20 cellular contexts compared by ENCODE assay signal in genomic region chr16:11880047-11880446, GRCh38. TPM values are rescaled to one million over a fixed set of nuclear protein-coding genes. Genes with fewer than 3 reads are reported as not detected.
DNase-seq lines count a peak whose midpoint lies in the region; ATAC-seq and TF ChIP-seq lines count a peak whose summit lies in the region.
"Had no signal": no experiment of that assay in that cellular context is flagged by ENCODE, and none has a peak within 500 bp of the region (broad histone marks: within the 10 kb centered on the region; RNA-seq: fewer than 3 reads in every experiment).

No MANE protein-coding gene starts in this region.

- H3K36me3 ChIP-seq in OCI-LY7 (ENCODE audit: insufficient read depth, low read length), result peaks cover 95% of the 10 kb centered on the region
- H3K36me3 ChIP-seq in trophoblast cell (ENCODE audit: control insufficient read depth in 1 of 2, insufficient read depth in 2 of 2, low read length in 2 of 2), result peaks cover 35 to 40% of the 10 kb centered on the region in 2 experiments
- peaks cover 3 to 100% (median 84%) of the 10 kb centered on the region in 6 donors for H3K36me3 ChIP-seq in spleen

- H3K36me3 Mint-ChIP-seq in T-helper 1 cell treated with Interleukin-12 subunit alpha and Interleukin-12 subunit beta and Interleukin-4 antibody, amounts not matched to agents 30 μg/mL and 1 μg/mL, for 36 hours (ENCODE audit: low read depth), result peaks cover 23% of the 10 kb centered on the region
- peaks cover 86% of the 10 kb centered on the region for H3K36me3 Mint-ChIP-seq in CD4-positive, alpha-beta T cell (ENCODE audit: low read depth)

- H4K8ac ChIP-seq in trophoblast cell (ENCODE audit: low read depth, low read length), result no peak overlapping the region

- no peak overlapping the region for H3K18ac ChIP-seq in trophoblast cell (ENCODE audit: low read length)

- H2AK5ac ChIP-seq in trophoblast cell (ENCODE audit: low read length), result no peak overlapping the region

- intact Hi-C loops in CD4-positive, alpha-beta T cell (cut with DNase I, micrococcal nuclease), result loop anchor here in 1 of 2 experiments (10.0 kb wide), 1 partner anchor 185 kb away; no protein-coding TSS in a partner anchor
- intact Hi-C loops in OCI-LY7 (cut with micrococcal nuclease; ENCODE audit: unreplicated experiment), result no loop called here
- intact Hi-C loops in spleen (cut with DNase I; ENCODE audit: low total_unique reads), result no loop called here

- H3K27me3 ChIP-seq in CD4-positive, alpha-beta T cell (ENCODE audit: control insufficient read depth, insufficient read depth, low read length), result no peaks in the 10 kb centered on the region
- H3K27me3 ChIP-seq in trophoblast cell (ENCODE audit: insufficient read depth, low read length) (no peaks in the 10 kb centered on the region), spleen (replicated peaks in 1 of 7) (no peaks in the 10 kb centered on the region)
- H3K27me3 ChIP-seq: right atrium auricular region, SJSA1, suprapubic skin had no signal

- ATAC-seq in CD4-positive, alpha-beta T cell (ENCODE audit: poor library complexity), result peak; percentile 43
- peak; percentile 72 for ATAC-seq in esophagus mucosa
- no peak for ATAC-seq in GM19463 (IDR thresholded peaks at IDR 0.05; ENCODE audit: unreplicated experiment)
- ATAC-seq: A549 had no signal

- CTCF ChIA-PET in CD4-positive, alpha-beta T cell (lab: Charles Lee), result no interaction called here
- CTCF ChIA-PET in OCI-LY7 (lab: Charles Lee; ENCODE audit: unreplicated experiment), result no interaction called here

- H3K9me3 ChIP-seq in CD4-positive, alpha-beta T cell (ENCODE audit: control insufficient read depth, low read length), result no peaks in the 10 kb centered on the region
- H3K9me3 ChIP-seq in OCI-LY7 (ENCODE audit: low read length), result no peaks in the 10 kb centered on the region
- no peaks in the 10 kb centered on the region for H3K9me3 ChIP-seq in trophoblast cell (ENCODE audit: insufficient read depth, low read depth, low read length)
- no peaks in the 10 kb centered on the region for H3K9me3 ChIP-seq in spleen
- H3K9me3 ChIP-seq: A549, right atrium auricular region, SJSA1, suprapubic skin had no signal

- H2BK12ac ChIP-seq in trophoblast cell (ENCODE audit: low read length), result no peak overlapping the region

- H3K27ac Mint-ChIP-seq in T-helper 1 cell treated with Interleukin-12 subunit alpha and Interleukin-12 subunit beta and Interleukin-4 antibody, amounts not matched to agents 30 μg/mL and 1 μg/mL, for 36 hours, result peak overlapping the region; percentile 19
- peak overlapping the region; percentile 25 for H3K27ac Mint-ChIP-seq in CD4-positive, alpha-beta T cell
- H3K27ac Mint-ChIP-seq: T-helper 2 cell treated with Interferon-gamma antibody and Interleukin-4, amounts not matched to agents 5 μg/mL and 100 μg/mL, for 36 hours had no signal

- WGBS in trophoblast cell (ENCODE audit: extremely low coverage, insufficient coverage, insufficient read length), result no CpG with 5 or more reads among the region's 4 CpGs
- 79 to 95% (median 81%) methylated on average over 4 of the region's 4 CpGs for WGBS in spleen, 5 donors

- no peaks in the 10 kb centered on the region for H3K27me3 Mint-ChIP-seq in T-helper 1 cell treated with Interleukin-12 subunit alpha and Interleukin-12 subunit beta and Interleukin-4 antibody, amounts not matched to agents 30 μg/mL and 1 μg/mL, for 36 hours (ENCODE audit: low read depth)
- H3K27me3 Mint-ChIP-seq in CD4-positive, alpha-beta T cell, result no peaks in the 10 kb centered on the region

- H3K4me1 ChIP-seq in OCI-LY7 (ENCODE audit: insufficient read depth, low read length, poor library complexity, severe bottlenecking) (no peaks in the 10 kb centered on the region), trophoblast cell (ENCODE audit: control insufficient read depth in 1 of 2, insufficient read depth in 2 of 2, low read length in 2 of 2) (peaks cover 0 to 1% of the 10 kb centered on the region in 2 experiments), spleen (peaks cover 0 to 6% (median 0%) of the 10 kb centered on the region in 6 donors)
- H3K4me1 ChIP-seq: A549, SJSA1, suprapubic skin had no signal

- no peaks in the 10 kb centered on the region for H3K79me2 ChIP-seq in OCI-LY7 (ENCODE audit: insufficient read depth, low read depth, low read length)
- no peaks in the 10 kb centered on the region for H3K79me2 ChIP-seq in trophoblast cell (ENCODE audit: control insufficient read depth, insufficient read depth, low read length, poor library complexity)

- no peaks in the 10 kb centered on the region for H3K9me2 ChIP-seq in OCI-LY7 (ENCODE audit: insufficient read depth, low read length)

- H3K4ac ChIP-seq in trophoblast cell (ENCODE audit: low read depth, low read length), result no peak overlapping the region

- H2BK5ac ChIP-seq in trophoblast cell (ENCODE audit: low read depth, low read length, poor library complexity), result no peak overlapping the region

- TF ChIP-seq POLR2A in spleen (IDR thresholded peaks at IDR 0.05), result no peak

- no peak for DNase-seq in T-helper 1 cell
- no peak for DNase-seq in CD4-positive, alpha-beta T cell
- DNase-seq in OCI-LY7 (ENCODE audit: low spot score), result no peak
- no peak for DNase-seq in trophoblast cell
- DNase-seq in spleen, result no peak
- DNase-seq: activated CD4-positive, alpha-beta T cell treated with anti-CD3 and anti-CD28 coated beads, Interleukin-2, amount 50 U/mL, for 4 hours; amygdala; dermis blood vessel endothelial cell; foreskin melanocyte; H7; NCI-H82 had no signal

- POLR2A ChIA-PET in CD4-positive, alpha-beta T cell (lab: Charles Lee), result no interaction called here
- POLR2A ChIA-PET in OCI-LY7 (lab: Charles Lee), result no interaction called here

- H2AFZ ChIP-seq in OCI-LY7 (ENCODE audit: low read length), result no peak overlapping the region
- H2AFZ ChIP-seq in trophoblast cell (ENCODE audit: insufficient read depth, low read length, poor library complexity), result no peak overlapping the region

- H3K27ac ChIP-seq in CD4-positive, alpha-beta T cell (ENCODE audit: low read depth, low read length), result no peak overlapping the region
- no peak overlapping the region for H3K27ac ChIP-seq in OCI-LY7 (ENCODE audit: low read depth, low read length, poor library complexity, severe bottlenecking)
- no peak overlapping the region for H3K27ac ChIP-seq in trophoblast cell (ENCODE audit: low read depth, low read length)
- no peak overlapping the region for H3K27ac ChIP-seq in spleen
- H3K27ac ChIP-seq: A549, right atrium auricular region, SJSA1, suprapubic skin had no signal

- H3K23ac ChIP-seq in trophoblast cell (ENCODE audit: low read length), result no peak overlapping the region

- H3K4me3 ChIP-seq in OCI-LY7 (ENCODE audit: low read depth, low read length, poor library complexity, severe bottlenecking), result no peak overlapping the region
- H3K4me3 ChIP-seq in trophoblast cell (ENCODE audit: low read depth, low read length), result no peak overlapping the region
- H3K4me3 ChIP-seq in spleen, result no peak overlapping the region
- H3K4me3 ChIP-seq: A549, right atrium auricular region, SJSA1, suprapubic skin had no signal

- no peaks in the 10 kb centered on the region for H4K20me1 ChIP-seq in OCI-LY7 (ENCODE audit: insufficient read depth, low read length)

- H3K79me1 ChIP-seq in trophoblast cell (ENCODE audit: low read length), result no peaks in the 10 kb centered on the region

- H4K91ac ChIP-seq in trophoblast cell (ENCODE audit: low read depth, low read length), result no peak overlapping the region

- H2BK120ac ChIP-seq in trophoblast cell (ENCODE audit: insufficient read depth, low read length, poor library complexity), result no peak overlapping the region

- H3K4me1 Mint-ChIP-seq in T-helper 1 cell treated with Interleukin-12 subunit alpha and Interleukin-12 subunit beta and Interleukin-4 antibody, amounts not matched to agents 30 μg/mL and 1 μg/mL, for 36 hours (ENCODE audit: low read depth), result no peaks in the 10 kb centered on the region
- H3K4me1 Mint-ChIP-seq in CD4-positive, alpha-beta T cell (ENCODE audit: low read depth), result peaks cover 4% of the 10 kb centered on the region

- H4K12ac ChIP-seq in trophoblast cell (ENCODE audit: low read depth, low read length), result no peak overlapping the region

- H3K4me2 ChIP-seq in OCI-LY7 (ENCODE audit: low read length) (no peak overlapping the region), trophoblast cell (ENCODE audit: low read length) (no peak overlapping the region)
- H3K4me2 ChIP-seq: A549 had no signal

- no peak overlapping the region for H3K9ac ChIP-seq in trophoblast cell (ENCODE audit: low read length)

- TSS peak; percentile 40 for BruUV-seq in OCI-LY7 (replicated peaks; lab: Mats Ljungman, UMichigan)

- H3K9me3 Mint-ChIP-seq in T-helper 1 cell treated with Interleukin-12 subunit alpha and Interleukin-12 subunit beta and Interleukin-4 antibody, amounts not matched to agents 30 μg/mL and 1 μg/mL, for 36 hours, result no peaks in the 10 kb centered on the region
- H3K9me3 Mint-ChIP-seq in CD4-positive, alpha-beta T cell, result no peaks in the 10 kb centered on the region
- H3K9me3 Mint-ChIP-seq: activated T-helper 1 cell treated with anti-CD3 and anti-CD28 coated beads, Interleukin-12 subunit alpha, Interleukin-12 subunit beta, Interleukin-2, Interleukin-4 antibody, amounts not matched to agents 30 ng/mL and 10 ng/mL and 1 ng/mL, durations not matched to agents 14 hours and 24 hours and 36 hours; T-helper 2 cell treated with Interferon-gamma antibody and Interleukin-4, amounts not matched to agents 5 μg/mL and 100 μg/mL, for 36 hours had no signal

- no peak overlapping the region for H3K4me3 Mint-ChIP-seq in T-helper 1 cell treated with Interleukin-12 subunit alpha and Interleukin-12 subunit beta and Interleukin-4 antibody, amounts not matched to agents 30 μg/mL and 1 μg/mL, for 36 hours
- H3K4me3 Mint-ChIP-seq in CD4-positive, alpha-beta T cell, result no peak overlapping the region
- H3K4me3 Mint-ChIP-seq: activated T-helper 1 cell treated with anti-CD3 and anti-CD28 coated beads, Interleukin-12 subunit alpha, Interleukin-12 subunit beta, Interleukin-2, Interleukin-4 antibody, amounts not matched to agents 30 ng/mL and 10 ng/mL and 1 ng/mL, durations not matched to agents 14 hours and 24 hours and 36 hours; T-helper 2 cell treated with Interferon-gamma antibody and Interleukin-4, amounts not matched to agents 5 μg/mL and 100 μg/mL, for 36 hours had no signal

- no peak overlapping the region for H3K14ac ChIP-seq in trophoblast cell (ENCODE audit: low read length)

- no peak for TF ChIP-seq CTCF in CD4-positive, alpha-beta T cell (IDR thresholded peaks at IDR 0.05)
- peak; percentile 35 for TF ChIP-seq CTCF in OCI-LY7 (conservative IDR thresholded peaks at IDR 0.05; ENCODE audit: low read length)
- TF ChIP-seq CTCF in spleen (IDR thresholded peaks at IDR 0.05 in 8 of 11, conservative IDR thresholded peaks at IDR 0.05 in 3 of 11), result no peak

RNA-seq across cellular contexts. Expression of gene RSL1D1, which starts 28.7 kb away (rescaled TPM):
- total RNA-seq in CD4-positive, alpha-beta T cell, result 100 to 1,000 TPM; 224 to 237 TPM
- total RNA-seq in OCI-LY7 (2014; rRNA removed; shearing (Covaris generic)), result 104 and 176 TPM in 2 replicates
- 229 and 252 TPM in 2 replicates for total RNA-seq in OCI-LY7 (2022)
- total RNA-seq in esophagus mucosa, result 115 TPM
- 246 and 254 TPM in 2 replicates for polyA plus RNA-seq in trophoblast cell (2013)
- 100 to 1,000 TPM in 6 of 7 donors, 10 to 100 TPM in 1; 85.8 to 135 (median 112) TPM for total RNA-seq in spleen
- 100 to 1,000 TPM in 2 of 3 donors, 10 to 100 TPM in 1; 75.6 to 124 (median 104) TPM for polyA plus RNA-seq in spleen

RNA-seq across cellular contexts. Expression of gene GSPT1, which starts 35.7 kb away (rescaled TPM):
- 100 to 1,000 TPM; 257 to 269 TPM for total RNA-seq in CD4-positive, alpha-beta T cell
- total RNA-seq in OCI-LY7 (2014; rRNA removed; shearing (Covaris generic)), result 54.3 and 67.2 TPM in 2 replicates
- total RNA-seq in OCI-LY7 (2022) (144 and 146 TPM in 2 replicates), esophagus mucosa (110 TPM), spleen (100 to 1,000 TPM in 1 of 7 donors, 10 to 100 TPM in 6; 54.6 to 123 (median 72.7) TPM)
- 136 and 141 TPM in 2 replicates for polyA plus RNA-seq in trophoblast cell (2013)
- polyA plus RNA-seq in spleen, result 10 to 100 TPM; 17.1 to 24.7 (median 24.2) TPM
